ENCODE assay signal across 36 cellular contexts in the genomic region with DNA sequence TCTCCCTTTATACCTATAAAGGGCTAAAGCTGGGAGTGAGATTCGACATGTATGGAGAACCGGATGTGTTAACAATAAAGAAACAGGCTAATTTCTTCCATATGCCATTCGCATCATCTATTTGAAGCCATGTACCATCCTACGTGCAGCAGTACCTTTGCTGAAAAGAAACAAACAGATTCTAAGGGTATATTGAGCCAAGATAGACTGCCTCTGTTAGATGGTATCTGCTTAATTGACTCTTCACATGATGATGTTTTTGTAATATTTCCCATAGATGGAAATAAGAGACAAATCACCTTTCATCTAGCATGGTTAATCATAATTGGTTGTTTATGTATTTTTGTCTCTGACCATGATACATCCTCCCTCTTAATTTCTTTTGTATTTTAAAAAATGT. TPM values are rescaled to one million over a fixed set of nuclear protein-coding genes. Genes with fewer than 3 reads are reported as not detected.
"Had no signal": no experiment of that assay in that cellular context is flagged by ENCODE, and none has a peak within 500 bp of the region (broad histone marks: within the 10 kb centered on the region; RNA-seq: fewer than 3 reads in every experiment).

No MANE protein-coding gene starts in this region.

- H3K4me2 ChIP-seq: KMS-11 had no signal

- H3K9ac ChIP-seq: KMS-11 had no signal

- H3K27me3 ChIP-seq: MG63 had no signal

- H3K4me3 ChIP-seq: MG63 had no signal

- DNase-seq: Karpas-422, Kasumi-1, KG1, MG63, MM.1S, MV-4-11, NCI-H1048, NCI-H1092, NCI-H1092 treated with DMSO at 0.1 percent for 48 hours, NCI-H1105, NCI-H1105 treated with DMSO at 0.1 percent for 48 hours, NCI-H1417, NCI-H1417 treated with DMSO at 0.1 percent for 48 hours, NCI-H1436, NCI-H1436 treated with DMSO at 0.1 percent for 48 hours, NCI-H146, NCI-H1694, NCI-H1694 treated with DMSO at 0.1 percent for 48 hours, NCI-H187, NCI-H187 treated with DMSO at 0.1 percent for 48 hours, NCI-H1930, NCI-H2029, NCI-H2029 treated with DMSO at 0.1 percent for 48 hours, NCI-H2081, NCI-H2081 treated with DMSO at 0.1 percent for 48 hours, NCI-H2107, NCI-H2171, NCI-H2171 treated with DMSO at 0.1 percent for 48 hours, NCI-H2227 treated with DMSO at 0.1 percent for 48 hours, NCI-H226, NCI-H345, NCI-H446, NCI-H446 treated with DMSO at 0.1 percent for 48 hours, NCI-H510A had no signal

- H3K27ac ChIP-seq: KMS-11 had no signal

- H3K36me3 ChIP-seq: MG63 had no signal

RNA-seq across cellular contexts. Expression of a gene that starts 32.1 kb away (rescaled TPM):
- total RNA-seq: MCF 10A had no signal
